In the genomic region with DNA sequence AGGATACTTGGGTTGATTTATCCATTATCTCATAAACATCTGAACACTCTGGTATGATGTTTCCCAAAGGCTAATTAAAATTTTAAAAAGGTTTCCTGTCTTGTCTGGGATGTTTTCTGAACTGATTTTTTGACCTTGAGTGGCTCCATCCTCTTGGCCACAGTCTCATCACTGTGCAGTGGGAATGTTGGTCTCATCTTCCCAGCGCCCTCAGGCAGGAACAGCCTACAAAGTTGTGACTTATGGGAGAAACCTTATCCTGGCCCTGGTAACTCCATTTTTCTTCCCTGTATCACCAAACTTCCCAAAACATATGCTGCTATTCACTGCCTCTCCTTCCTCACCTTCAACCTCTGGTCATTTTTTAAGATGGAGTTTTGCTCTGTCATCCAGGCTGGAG, we compare ENCODE assay signal across 9 cellular contexts. TPM values are rescaled to one million over a fixed set of nuclear protein-coding genes. Genes with fewer than 3 reads are reported as not detected.
"Had no signal": no experiment of that assay in that cellular context is flagged by ENCODE, and none has a peak within 500 bp of the region (broad histone marks: within the 10 kb centered on the region; RNA-seq: fewer than 3 reads in every experiment).

No MANE protein-coding gene starts in this region.

- H3K9me3 ChIP-seq: HAP-1 had no signal

- H3K9me3 Mint-ChIP-seq: GM23338, H9, HFFc6 had no signal

- H3K4me1 ChIP-seq: HAP-1 had no signal

- H3K4me3 Mint-ChIP-seq: GM23338, H9, HFFc6 had no signal

- DNase-seq: GOT3 had no signal

- H3K4me1 Mint-ChIP-seq: GM23338 had no signal

- H2AFZ ChIP-seq: GM23248, GM23338 had no signal

- H3K27ac ChIP-seq: GM23248 had no signal

- H3K4me2 ChIP-seq: GM23338 had no signal

- H3K4me3 ChIP-seq: GM23248, GM23338, HAP-1 had no signal

- H3K27ac Mint-ChIP-seq: GM23338, H9, HFFc6 had no signal

- H3K36me3 ChIP-seq: HAP-1 had no signal

- H3K9ac ChIP-seq: GM23248 had no signal

RNA-seq across cellular contexts. Expression of a gene that starts 6.8 kb away (rescaled TPM):
- total RNA-seq: GM23248, GM23338, H1, H4, H7, H9, HFFc6 had no signal
- polyA plus RNA-seq: GM23248, GM23338, H1 had no signal

RNA-seq across cellular contexts. Expression of a gene that starts 25.4 kb away (rescaled TPM):
- total RNA-seq: GM23248, GM23338, H1, H4, H7, H9, HFFc6 had no signal
- polyA plus RNA-seq: GM23248, GM23338, H1 had no signal

RNA-seq across cellular contexts. Expression of a gene that starts 42.4 kb away (rescaled TPM):
- total RNA-seq: GM23248, GM23338, H1, H4, H7, H9, HFFc6 had no signal
- polyA plus RNA-seq: GM23248, GM23338, H1 had no signal
